Comparison of ENCODE assay signal across 1 cellular context in the genomic region with DNA sequence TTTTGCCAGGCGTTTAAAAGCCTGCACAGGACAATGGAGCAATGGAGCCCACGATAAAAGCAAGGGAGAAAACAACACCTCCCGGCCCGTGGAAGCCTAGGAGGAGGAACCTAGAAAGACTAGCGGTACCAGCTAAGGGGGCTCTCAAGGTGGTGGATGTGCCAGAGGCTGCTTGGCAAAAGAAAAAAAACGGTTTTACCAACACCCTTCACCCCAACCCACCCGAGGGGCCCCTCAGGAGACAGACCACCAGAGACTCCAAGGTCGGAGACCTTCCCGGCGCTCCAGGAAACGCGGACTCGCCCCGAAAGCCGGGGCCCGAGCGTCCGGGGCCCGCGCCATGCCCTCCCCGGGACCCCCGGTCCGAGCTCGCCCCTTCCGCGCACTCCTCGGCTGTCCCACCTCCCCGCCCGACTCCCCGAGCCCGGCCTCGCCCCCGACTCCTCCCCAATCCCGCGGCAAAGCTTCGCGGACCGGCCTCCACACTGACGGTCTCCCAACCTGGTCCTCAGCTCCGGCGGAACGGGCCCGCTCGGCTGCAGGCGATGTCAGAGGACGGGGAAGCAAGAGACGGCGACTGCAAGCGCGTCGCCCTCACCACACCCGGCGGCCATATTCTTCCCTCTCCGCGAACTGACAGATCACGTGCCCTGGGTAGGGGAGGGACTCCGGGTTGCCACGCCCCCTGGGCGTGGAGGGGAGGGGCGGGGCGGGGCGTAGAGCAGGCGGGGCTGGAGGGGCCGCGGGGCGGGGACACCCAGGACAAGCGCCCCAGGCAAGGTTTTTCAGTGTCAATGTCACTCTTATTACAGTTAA.
A peak's percentile ranks its signal among the peaks of the same experiment; 100 is the strongest.
TF ChIP-seq lines count a peak whose summit lies in the region.

TSS of gene KIDINS220 (minus strand) at position 635 of the 816 bp plus-strand sequence. CDS start 10,520 bp downstream, outside the sequence.

TF ChIP-seq in K562, 482 proteins besides CTCF, POLR2A, EP300 and RAD21 (continued from another document and continues in another):
- TF ChIP-seq PYGO2 (tag; IDR thresholded peaks at IDR 0.05) (no peak), HDAC1 (IDR thresholded peaks at IDR 0.05) (peak in 1 of 2 experiments; percentile 96; a peak in 2 of 4 replicates), NFXL1 (CRISPR knock-in tag; IDR thresholded peaks at IDR 0.05) (no peak), TCFL5 (CRISPR knock-in tag; conservative IDR thresholded peaks at IDR 0.05) (no peak), OTX1 (CRISPR knock-in tag; IDR thresholded peaks at IDR 0.05) (no peak), TCF7L2 (IDR thresholded peaks at IDR 0.05; ENCODE audit: low read depth, low read length) (no peak), PHB2 (IDR thresholded peaks at IDR 0.05; ENCODE audit: low read depth) (no peak), ETV1 (tag; conservative IDR thresholded peaks at IDR 0.05; ENCODE audit: low read depth) (no peak), REST (CRISPR knock-in tag; IDR thresholded peaks at IDR 0.05; ENCODE audit: low read depth) (no peak), ZNF699 (CRISPR knock-in tag; IDR thresholded peaks at IDR 0.05; ENCODE audit: insufficient replicate concordance) (no peak), HNRNPUL1 (IDR thresholded peaks at IDR 0.05; ENCODE audit: low read length) (no peak), PCBP1 (IDR thresholded peaks at IDR 0.05; ENCODE audit: low read depth, low read length, poor library complexity, severe bottlenecking) (peak; percentile 67), POLR3A (IDR thresholded peaks at IDR 0.05; ENCODE audit: borderline replicate concordance, extremely low read depth, insufficient read depth, insufficient read length) (no peak), PPARD (CRISPR knock-in tag; IDR thresholded peaks at IDR 0.05) (no peak), MYC (IDR thresholded peaks at IDR 0.05; ENCODE audit: low read depth, low read length) (peak; percentile 72; the same call in 1 of the 2 replicates), MYC (CRISPR knock-in tag; IDR thresholded peaks at IDR 0.05; ENCODE audit: borderline replicate concordance, low read depth) (no peak), ZNF263 (CRISPR knock-in tag; IDR thresholded peaks at IDR 0.05; ENCODE audit: borderline replicate concordance) (no peak), FOXK1 (CRISPR knock-in tag; IDR thresholded peaks at IDR 0.05; ENCODE audit: borderline replicate concordance) (no peak), RBBP5 (IDR thresholded peaks at IDR 0.05; ENCODE audit: borderline replicate concordance, insufficient read depth, low read length, poor library complexity, severe bottlenecking) (peak; percentile 99), ARID3B (CRISPR knock-in tag; IDR thresholded peaks at IDR 0.05; ENCODE audit: borderline replicate concordance) (no peak), NR2C1 (IDR thresholded peaks at IDR 0.05) (no peak), NR2C1 (tag; IDR thresholded peaks at IDR 0.05) (no peak), DNMT1 (IDR thresholded peaks at IDR 0.05) (no peak)
- TF ChIP-seq, protein P1, sequence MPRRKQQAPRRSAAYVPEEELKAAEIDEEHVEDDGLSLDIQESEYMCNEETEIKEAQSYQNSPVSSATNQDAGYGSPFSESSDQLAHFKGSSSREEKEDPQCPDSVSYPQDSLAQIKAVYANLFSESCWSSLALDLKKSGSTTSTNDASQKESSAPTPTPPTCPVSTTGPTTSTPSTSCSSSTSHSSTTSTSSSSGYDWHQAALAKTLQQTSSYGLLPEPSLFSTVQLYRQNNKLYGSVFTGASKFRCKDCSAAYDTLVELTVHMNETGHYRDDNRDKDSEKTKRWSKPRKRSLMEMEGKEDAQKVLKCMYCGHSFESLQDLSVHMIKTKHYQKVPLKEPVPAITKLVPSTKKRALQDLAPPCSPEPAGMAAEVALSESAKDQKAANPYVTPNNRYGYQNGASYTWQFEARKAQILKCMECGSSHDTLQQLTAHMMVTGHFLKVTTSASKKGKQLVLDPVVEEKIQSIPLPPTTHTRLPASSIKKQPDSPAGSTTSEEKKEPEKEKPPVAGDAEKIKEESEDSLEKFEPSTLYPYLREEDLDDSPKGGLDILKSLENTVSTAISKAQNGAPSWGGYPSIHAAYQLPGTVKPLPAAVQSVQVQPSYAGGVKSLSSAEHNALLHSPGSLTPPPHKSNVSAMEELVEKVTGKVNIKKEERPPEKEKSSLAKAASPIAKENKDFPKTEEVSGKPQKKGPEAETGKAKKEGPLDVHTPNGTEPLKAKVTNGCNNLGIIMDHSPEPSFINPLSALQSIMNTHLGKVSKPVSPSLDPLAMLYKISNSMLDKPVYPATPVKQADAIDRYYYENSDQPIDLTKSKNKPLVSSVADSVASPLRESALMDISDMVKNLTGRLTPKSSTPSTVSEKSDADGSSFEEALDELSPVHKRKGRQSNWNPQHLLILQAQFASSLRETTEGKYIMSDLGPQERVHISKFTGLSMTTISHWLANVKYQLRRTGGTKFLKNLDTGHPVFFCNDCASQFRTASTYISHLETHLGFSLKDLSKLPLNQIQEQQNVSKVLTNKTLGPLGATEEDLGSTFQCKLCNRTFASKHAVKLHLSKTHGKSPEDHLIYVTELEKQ (CRISPR knock-in tag; IDR thresholded peaks at IDR 0.05) = no peak
- TF ChIP-seq, protein P2, sequence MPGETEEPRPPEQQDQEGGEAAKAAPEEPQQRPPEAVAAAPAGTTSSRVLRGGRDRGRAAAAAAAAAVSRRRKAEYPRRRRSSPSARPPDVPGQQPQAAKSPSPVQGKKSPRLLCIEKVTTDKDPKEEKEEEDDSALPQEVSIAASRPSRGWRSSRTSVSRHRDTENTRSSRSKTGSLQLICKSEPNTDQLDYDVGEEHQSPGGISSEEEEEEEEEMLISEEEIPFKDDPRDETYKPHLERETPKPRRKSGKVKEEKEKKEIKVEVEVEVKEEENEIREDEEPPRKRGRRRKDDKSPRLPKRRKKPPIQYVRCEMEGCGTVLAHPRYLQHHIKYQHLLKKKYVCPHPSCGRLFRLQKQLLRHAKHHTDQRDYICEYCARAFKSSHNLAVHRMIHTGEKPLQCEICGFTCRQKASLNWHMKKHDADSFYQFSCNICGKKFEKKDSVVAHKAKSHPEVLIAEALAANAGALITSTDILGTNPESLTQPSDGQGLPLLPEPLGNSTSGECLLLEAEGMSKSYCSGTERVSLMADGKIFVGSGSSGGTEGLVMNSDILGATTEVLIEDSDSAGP (CRISPR knock-in tag; IDR thresholded peaks at IDR 0.05) = no peak
- TF ChIP-seq, protein P3, sequence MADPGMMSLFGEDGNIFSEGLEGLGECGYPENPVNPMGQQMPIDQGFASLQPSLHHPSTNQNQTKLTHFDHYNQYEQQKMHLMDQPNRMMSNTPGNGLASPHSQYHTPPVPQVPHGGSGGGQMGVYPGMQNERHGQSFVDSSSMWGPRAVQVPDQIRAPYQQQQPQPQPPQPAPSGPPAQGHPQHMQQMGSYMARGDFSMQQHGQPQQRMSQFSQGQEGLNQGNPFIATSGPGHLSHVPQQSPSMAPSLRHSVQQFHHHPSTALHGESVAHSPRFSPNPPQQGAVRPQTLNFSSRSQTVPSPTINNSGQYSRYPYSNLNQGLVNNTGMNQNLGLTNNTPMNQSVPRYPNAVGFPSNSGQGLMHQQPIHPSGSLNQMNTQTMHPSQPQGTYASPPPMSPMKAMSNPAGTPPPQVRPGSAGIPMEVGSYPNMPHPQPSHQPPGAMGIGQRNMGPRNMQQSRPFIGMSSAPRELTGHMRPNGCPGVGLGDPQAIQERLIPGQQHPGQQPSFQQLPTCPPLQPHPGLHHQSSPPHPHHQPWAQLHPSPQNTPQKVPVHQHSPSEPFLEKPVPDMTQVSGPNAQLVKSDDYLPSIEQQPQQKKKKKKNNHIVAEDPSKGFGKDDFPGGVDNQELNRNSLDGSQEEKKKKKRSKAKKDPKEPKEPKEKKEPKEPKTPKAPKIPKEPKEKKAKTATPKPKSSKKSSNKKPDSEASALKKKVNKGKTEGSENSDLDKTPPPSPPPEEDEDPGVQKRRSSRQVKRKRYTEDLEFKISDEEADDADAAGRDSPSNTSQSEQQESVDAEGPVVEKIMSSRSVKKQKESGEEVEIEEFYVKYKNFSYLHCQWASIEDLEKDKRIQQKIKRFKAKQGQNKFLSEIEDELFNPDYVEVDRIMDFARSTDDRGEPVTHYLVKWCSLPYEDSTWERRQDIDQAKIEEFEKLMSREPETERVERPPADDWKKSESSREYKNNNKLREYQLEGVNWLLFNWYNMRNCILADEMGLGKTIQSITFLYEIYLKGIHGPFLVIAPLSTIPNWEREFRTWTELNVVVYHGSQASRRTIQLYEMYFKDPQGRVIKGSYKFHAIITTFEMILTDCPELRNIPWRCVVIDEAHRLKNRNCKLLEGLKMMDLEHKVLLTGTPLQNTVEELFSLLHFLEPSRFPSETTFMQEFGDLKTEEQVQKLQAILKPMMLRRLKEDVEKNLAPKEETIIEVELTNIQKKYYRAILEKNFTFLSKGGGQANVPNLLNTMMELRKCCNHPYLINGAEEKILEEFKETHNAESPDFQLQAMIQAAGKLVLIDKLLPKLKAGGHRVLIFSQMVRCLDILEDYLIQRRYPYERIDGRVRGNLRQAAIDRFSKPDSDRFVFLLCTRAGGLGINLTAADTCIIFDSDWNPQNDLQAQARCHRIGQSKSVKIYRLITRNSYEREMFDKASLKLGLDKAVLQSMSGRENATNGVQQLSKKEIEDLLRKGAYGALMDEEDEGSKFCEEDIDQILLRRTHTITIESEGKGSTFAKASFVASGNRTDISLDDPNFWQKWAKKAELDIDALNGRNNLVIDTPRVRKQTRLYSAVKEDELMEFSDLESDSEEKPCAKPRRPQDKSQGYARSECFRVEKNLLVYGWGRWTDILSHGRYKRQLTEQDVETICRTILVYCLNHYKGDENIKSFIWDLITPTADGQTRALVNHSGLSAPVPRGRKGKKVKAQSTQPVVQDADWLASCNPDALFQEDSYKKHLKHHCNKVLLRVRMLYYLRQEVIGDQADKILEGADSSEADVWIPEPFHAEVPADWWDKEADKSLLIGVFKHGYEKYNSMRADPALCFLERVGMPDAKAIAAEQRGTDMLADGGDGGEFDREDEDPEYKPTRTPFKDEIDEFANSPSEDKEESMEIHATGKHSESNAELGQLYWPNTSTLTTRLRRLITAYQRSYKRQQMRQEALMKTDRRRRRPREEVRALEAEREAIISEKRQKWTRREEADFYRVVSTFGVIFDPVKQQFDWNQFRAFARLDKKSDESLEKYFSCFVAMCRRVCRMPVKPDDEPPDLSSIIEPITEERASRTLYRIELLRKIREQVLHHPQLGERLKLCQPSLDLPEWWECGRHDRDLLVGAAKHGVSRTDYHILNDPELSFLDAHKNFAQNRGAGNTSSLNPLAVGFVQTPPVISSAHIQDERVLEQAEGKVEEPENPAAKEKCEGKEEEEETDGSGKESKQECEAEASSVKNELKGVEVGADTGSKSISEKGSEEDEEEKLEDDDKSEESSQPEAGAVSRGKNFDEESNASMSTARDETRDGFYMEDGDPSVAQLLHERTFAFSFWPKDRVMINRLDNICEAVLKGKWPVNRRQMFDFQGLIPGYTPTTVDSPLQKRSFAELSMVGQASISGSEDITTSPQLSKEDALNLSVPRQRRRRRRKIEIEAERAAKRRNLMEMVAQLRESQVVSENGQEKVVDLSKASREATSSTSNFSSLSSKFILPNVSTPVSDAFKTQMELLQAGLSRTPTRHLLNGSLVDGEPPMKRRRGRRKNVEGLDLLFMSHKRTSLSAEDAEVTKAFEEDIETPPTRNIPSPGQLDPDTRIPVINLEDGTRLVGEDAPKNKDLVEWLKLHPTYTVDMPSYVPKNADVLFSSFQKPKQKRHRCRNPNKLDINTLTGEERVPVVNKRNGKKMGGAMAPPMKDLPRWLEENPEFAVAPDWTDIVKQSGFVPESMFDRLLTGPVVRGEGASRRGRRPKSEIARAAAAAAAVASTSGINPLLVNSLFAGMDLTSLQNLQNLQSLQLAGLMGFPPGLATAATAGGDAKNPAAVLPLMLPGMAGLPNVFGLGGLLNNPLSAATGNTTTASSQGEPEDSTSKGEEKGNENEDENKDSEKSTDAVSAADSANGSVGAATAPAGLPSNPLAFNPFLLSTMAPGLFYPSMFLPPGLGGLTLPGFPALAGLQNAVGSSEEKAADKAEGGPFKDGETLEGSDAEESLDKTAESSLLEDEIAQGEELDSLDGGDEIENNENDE (IDR thresholded peaks at IDR 0.05; ENCODE audit: low read depth, low read length) = no peak
